16 cellular contexts compared by ENCODE assay signal in genomic region chr14:50041980-50042379, GRCh38.
"Had no signal": no experiment of that assay in that cellular context is flagged by ENCODE, and none has a peak within 500 bp of the region (broad histone marks: within the 10 kb centered on the region; RNA-seq: fewer than 3 reads in every experiment).

No MANE protein-coding gene starts in this region.

- H3K9me3 ChIP-seq: body of pancreas, lower lobe of right lung, neutrophil, tibial artery, vagina had no signal

- H3K36me3 ChIP-seq: lower lobe of right lung, neutrophil, tibial artery, vagina had no signal

- DNase-seq: activated CD4-positive, alpha-beta T cell treated with anti-CD3 and anti-CD28 coated beads for 48 hours; activated CD8-positive, alpha-beta memory T cell treated with anti-CD3 and anti-CD28 coated beads, Interleukin-2, amount 10 ng/mL, durations not matched to agents 7 days and 5 days; activated T-cell treated with anti-CD3 and anti-CD28 coated beads, Interleukin-2, amount 50 U/mL, for 4 hours; body of pancreas; cortex of kidney; lower lobe of right lung; midbrain; stimulated activated CD4-positive, alpha-beta T cell treated with anti-CD3 and anti-CD28 coated beads, Interleukin-4, amount 100 ng/mL, for 4 hours; SW 1271; tibial artery had no signal

- H3K4me3 Mint-ChIP-seq: activated CD8-positive, alpha-beta memory T cell treated with anti-CD3 and anti-CD28 coated beads, Interleukin-2, amount 10 ng/mL, durations not matched to agents 7 days and 5 days; activated T-cell treated with anti-CD3 and anti-CD28 coated beads, Interleukin-2, amount 50 U/mL, for 4 hours; central memory CD8-positive, alpha-beta T cell had no signal

- ATAC-seq: activated CD8-positive, alpha-beta memory T cell treated with anti-CD3 and anti-CD28 coated beads, Interleukin-2, amount 10 ng/mL, durations not matched to agents 7 days and 5 days; activated T-cell treated with anti-CD3 and anti-CD28 coated beads, Interleukin-2, amount 50 U/mL, for 4 hours; body of pancreas; lower lobe of right lung had no signal

- H3K27me3 ChIP-seq: body of pancreas, hepatocyte, neutrophil, tibial artery, vagina had no signal

- H3K9me3 Mint-ChIP-seq: central memory CD8-positive, alpha-beta T cell had no signal

- H3K4me3 ChIP-seq: body of pancreas, hepatocyte, lower lobe of right lung, skin epidermis, tibial artery, vagina had no signal

- H3K27me3 Mint-ChIP-seq: activated CD8-positive, alpha-beta memory T cell treated with anti-CD3 and anti-CD28 coated beads, Interleukin-2, amount 10 ng/mL, durations not matched to agents 7 days and 5 days; central memory CD8-positive, alpha-beta T cell had no signal

- H3K27ac ChIP-seq: body of pancreas, hepatocyte, lower lobe of right lung, neutrophil, tibial artery, vagina, VCaP had no signal
